Comparison of ENCODE assay signal across 10 cellular contexts in genomic region chr3:195683722-195684526, GRCh38. TPM values are rescaled to one million over a fixed set of nuclear protein-coding genes. Genes with fewer than 3 reads are reported as not detected.
DNase-seq lines count a peak whose midpoint lies in the region; ATAC-seq and TF ChIP-seq lines count a peak whose summit lies in the region.
"Not testable (repeated sequence)": the region's sequence is repeated elsewhere in the genome, so short reads cannot be mapped to it uniquely, and the experiment has no call there.
"Had no signal": no experiment of that assay in that cellular context is flagged by ENCODE, and none has a peak within 500 bp of the region (broad histone marks: within the 10 kb centered on the region; RNA-seq: fewer than 3 reads in every experiment).

No MANE protein-coding gene starts in this region.

- intact Hi-C loops in cardiac septum (cut with DNase I), result not testable (repeated sequence)

- H3K4me3 ChIP-seq in CD8-positive, alpha-beta memory T cell (ENCODE audit: low read length), result not testable (repeated sequence)

- POLR2A ChIA-PET in CD8-positive, alpha-beta memory T cell (lab: Charles Lee); WTC11 (lab: Charles Lee): not testable (repeated sequence)

- DNase-seq in CD8-positive, alpha-beta memory T cell; WTC11 (ENCODE audit: low spot score); memory B cell (ENCODE audit: low spot score in 2 of 2); progenitor cell of endocrine pancreas (ENCODE audit: low spot score, unreplicated experiment): not testable (repeated sequence)
- peak; percentile 76 for DNase-seq in cardiac septum (ENCODE audit: low spot score)

- ATAC-seq in HG03439 (IDR thresholded peaks at IDR 0.05; ENCODE audit: unreplicated experiment), result peak; percentile 4
- ATAC-seq in WTC11; memory B cell (ENCODE audit: low read depth): not testable (repeated sequence)

- H3K27me3 Mint-ChIP-seq in CD8-positive, alpha-beta memory T cell; WTC11 (ENCODE audit: low read depth); activated naive CD8-positive, alpha-beta T cell; memory B cell; progenitor cell of endocrine pancreas: not testable (repeated sequence)

- TF ChIP-seq CTCF in WTC11 (IDR thresholded peaks at IDR 0.05); progenitor cell of endocrine pancreas (IDR thresholded peaks at IDR 0.05; ENCODE audit: unreplicated experiment): not testable (repeated sequence)

- not testable (repeated sequence) for H3K27ac ChIP-seq in CD8-positive, alpha-beta memory T cell (ENCODE audit: low read depth, low read length)

- H3K27me3 ChIP-seq in CD8-positive, alpha-beta memory T cell (ENCODE audit: insufficient read depth, low read length, poor library complexity, severe bottlenecking), result not testable (repeated sequence)

- not testable (repeated sequence) for H3K9me3 Mint-ChIP-seq in CD8-positive, alpha-beta memory T cell; activated naive CD8-positive, alpha-beta T cell (ENCODE audit: low read depth); memory B cell; progenitor cell of endocrine pancreas (ENCODE audit: low read depth)
- H3K9me3 Mint-ChIP-seq in WTC11, result peaks cover 18% of the 10 kb centered on the region

- CTCF ChIA-PET in CD8-positive, alpha-beta memory T cell (lab: Charles Lee); WTC11 (lab: Charles Lee): not testable (repeated sequence)

- not testable (repeated sequence) for H3K36me3 ChIP-seq in CD8-positive, alpha-beta memory T cell (ENCODE audit: insufficient read depth, low read length)

- H3K4me3 Mint-ChIP-seq in CD8-positive, alpha-beta memory T cell; WTC11; activated naive CD8-positive, alpha-beta T cell; memory B cell; progenitor cell of endocrine pancreas (ENCODE audit: low read depth): not testable (repeated sequence)

- H3K4me1 Mint-ChIP-seq in CD8-positive, alpha-beta memory T cell; WTC11; activated naive CD8-positive, alpha-beta T cell (ENCODE audit: low read depth); progenitor cell of endocrine pancreas (ENCODE audit: low read depth): not testable (repeated sequence)
- H3K4me1 Mint-ChIP-seq in memory B cell, result peaks cover 15% of the 10 kb centered on the region

- peak overlapping the region in 6 of 8 donors; percentile 7 to 68 (median 32) for H3K27ac Mint-ChIP-seq in CD8-positive, alpha-beta memory T cell
- H3K27ac Mint-ChIP-seq in WTC11 (peak overlapping the region; percentile 20), memory B cell (peak overlapping the region; percentile 87), progenitor cell of endocrine pancreas (peak overlapping the region; percentile 43)
- H3K27ac Mint-ChIP-seq in activated naive CD8-positive, alpha-beta T cell, result peak overlapping the region; percentile 25

- H3K9me3 ChIP-seq in CD8-positive, alpha-beta memory T cell (ENCODE audit: low read length), result not testable (repeated sequence)

- H3K4me1 ChIP-seq in CD8-positive, alpha-beta memory T cell (ENCODE audit: insufficient read depth, low read length), result not testable (repeated sequence)

- peaks cover 18 to 39% (median 19%) of the 10 kb centered on the region in 3 donors for H3K36me3 Mint-ChIP-seq in CD8-positive, alpha-beta memory T cell
- H3K36me3 Mint-ChIP-seq in WTC11 (peaks cover 61% of the 10 kb centered on the region), memory B cell (peaks cover 33% of the 10 kb centered on the region), progenitor cell of endocrine pancreas (ENCODE audit: insufficient read depth) (peaks cover 38% of the 10 kb centered on the region)
- H3K36me3 Mint-ChIP-seq in activated naive CD8-positive, alpha-beta T cell, result peaks cover 13% of the 10 kb centered on the region

RNA-seq across cellular contexts. Expression of gene MUC20, which starts 36.9 kb away (rescaled TPM):
- under 1 TPM; 0.95 to 0.96 TPM for total RNA-seq in CD8-positive, alpha-beta memory T cell
- polyA plus RNA-seq in CD8-positive, alpha-beta memory T cell, result not detected
- total RNA-seq in WTC11 (2021) (0.34 to 0.77 TPM (median 0.57 TPM) in 3 replicates), cardiac septum (6.5 TPM), progenitor cell of endocrine pancreas (4.5 and 5.0 TPM in 2 replicates)
- total RNA-seq: dermis microvascular lymphatic vessel endothelial cell, glomerular endothelial cell had no signal
- polyA plus RNA-seq: endothelial cell of umbilical vein had no signal

Comparison
In these comparisons a context has a peak if more than half of its experiments do, and no peak if none do; other contexts are left out.
1. H3K27ac Mint-ChIP-seq: peak in every context shown above with its lines; median percentile 87 in memory B cell; 43 in progenitor cell of endocrine pancreas; 32 in CD8-positive, alpha-beta memory T cell; 25 in activated naive CD8-positive, alpha-beta T cell; 20 in WTC11.